ENCODE assay signal across 8 cellular contexts in the genomic region with DNA sequence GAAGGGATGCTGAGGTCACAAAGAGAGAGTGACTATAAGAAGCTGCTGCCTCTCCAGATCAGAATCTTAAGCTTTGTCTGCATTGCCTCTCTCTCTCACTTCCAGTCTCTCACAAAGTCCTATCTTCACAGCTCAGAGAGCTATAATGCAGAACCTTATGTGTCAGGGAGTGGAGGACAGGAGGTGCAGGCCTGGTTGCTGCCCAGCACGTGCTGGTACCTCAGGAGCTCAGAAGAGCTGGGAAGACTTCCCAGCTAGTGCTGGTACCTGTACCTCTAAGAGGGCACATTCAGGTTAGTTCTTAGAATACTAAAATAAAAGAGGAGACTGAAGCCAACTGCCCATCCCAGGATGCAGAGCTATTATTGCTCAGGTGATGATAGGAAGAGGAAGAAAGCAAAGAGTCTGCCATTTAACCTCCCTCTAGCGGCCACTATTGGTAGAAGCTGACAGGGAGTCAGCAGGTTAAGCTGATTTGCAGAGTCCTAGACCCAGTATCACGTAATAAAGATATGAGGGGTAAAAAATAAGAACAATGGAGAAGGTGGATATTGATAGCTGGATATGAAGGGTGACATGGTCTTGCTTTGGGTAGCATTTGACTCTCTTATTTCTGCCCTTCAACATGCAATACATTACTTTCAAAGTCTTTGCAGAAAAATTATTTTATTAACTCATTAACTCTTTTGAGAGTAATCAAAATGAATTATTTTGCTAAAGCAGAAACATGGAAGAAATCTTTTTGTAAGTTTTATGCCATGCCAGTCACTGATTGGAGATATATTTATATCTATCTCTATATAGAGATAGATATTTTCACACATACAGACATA.
DNase-seq lines count a peak whose midpoint lies in the region; ATAC-seq, FAIRE-seq and TF ChIP-seq lines count a peak whose summit lies in the region.

No MANE protein-coding gene starts in this region.

- H3K9me3 Mint-ChIP-seq in CD8-positive, alpha-beta T cell, result peaks cover 3% of the 10 kb centered on the region

- H3K9ac ChIP-seq in OCI-LY1 (ENCODE audit: low read length), result no peak overlapping the region

- intact Hi-C loops in CD8-positive, alpha-beta T cell (cut with DNase I, micrococcal nuclease), result loop anchor here (2.0 to 10.0 kb wide), 6 partner anchors 29 to 361 kb away; a partner anchor contains a TSS

- peak; percentile 78 for ATAC-seq in CD8-positive, alpha-beta T cell
- ATAC-seq in HG03342 (IDR thresholded peaks at IDR 0.05; ENCODE audit: unreplicated experiment), result peak; percentile 88
- ATAC-seq in HG03460 (IDR thresholded peaks at IDR 0.05; ENCODE audit: unreplicated experiment), result no peak

- no peaks in the 10 kb centered on the region for H3K79me2 ChIP-seq in OCI-LY1 (ENCODE audit: insufficient read depth, low read length)

- peaks cover 6% of the 10 kb centered on the region for H3K4me1 ChIP-seq in CD8-positive, alpha-beta T cell (ENCODE audit: insufficient read depth, low read length)
- H3K4me1 ChIP-seq in OCI-LY1 (ENCODE audit: insufficient read depth, low read length, severe bottlenecking), result peaks cover 12% of the 10 kb centered on the region
- H3K4me1 ChIP-seq in small intestine (ENCODE audit: control insufficient read depth in 2 of 2, insufficient read depth in 1 of 2, low read depth in 1 of 2, low read length in 1 of 2), result peaks cover 0 to 5% of the 10 kb centered on the region in 2 donors

- no peaks in the 10 kb centered on the region for H3F3A ChIP-seq in OCI-LY1 (ENCODE audit: insufficient read depth, low read length)

- FAIRE-seq in small intestine (lab: Jason Lieb, UNC), result no peak

- no peak overlapping the region for H3K4me3 ChIP-seq in CD8-positive, alpha-beta T cell (ENCODE audit: low read depth, low read length)
- H3K4me3 ChIP-seq in OCI-LY1 (ENCODE audit: low read depth, low read length, poor library complexity, severe bottlenecking) (no peak overlapping the region), fibroblast of villous mesenchyme (ENCODE audit: low read depth, low read length) (no peak overlapping the region), small intestine (ENCODE audit: low read depth in 1 of 2, low read length in 2 of 2) (no peak overlapping the region)

- H3K4me3 Mint-ChIP-seq in CD8-positive, alpha-beta T cell, result no peak overlapping the region

- no peak overlapping the region for H3K4me2 ChIP-seq in OCI-LY1 (ENCODE audit: low read length)

- 0 out of 2 replicates have a peak overlapping the region, but pooled peaks have one; percentile 82 for H2AFZ ChIP-seq in OCI-LY1 (ENCODE audit: low read length)

- CTCF ChIA-PET in CD8-positive, alpha-beta T cell (lab: Charles Lee), result interaction anchor here (0.7 to 4.2 kb wide), 40 partner anchors 9 to 552 kb away, joined by 3 to 24 read pairs (median 4); a partner anchor contains a TSS

- no peaks in the 10 kb centered on the region for H3K27me3 ChIP-seq in CD8-positive, alpha-beta T cell (ENCODE audit: insufficient read depth, low read length)
- H3K27me3 ChIP-seq in OCI-LY1 (ENCODE audit: insufficient read depth, low read length) (no peaks in the 10 kb centered on the region), small intestine (ENCODE audit: control insufficient read depth in 2 of 2, insufficient read depth in 2 of 2, low read length in 2 of 2) (no peaks in the 10 kb centered on the region)

- POLR2A ChIA-PET in CD8-positive, alpha-beta T cell (lab: Charles Lee), result interaction anchor here (1.0 to 2.6 kb wide), 7 partner anchors 14 to 279 kb away, joined by 3 to 21 read pairs (median 5); a partner anchor contains a TSS

- H4K20me1 ChIP-seq in OCI-LY1 (ENCODE audit: insufficient read depth, low read length), result no peaks in the 10 kb centered on the region

- no peaks in the 10 kb centered on the region for H3K9me2 ChIP-seq in OCI-LY1 (ENCODE audit: low read depth, low read length)

- H3K27ac Mint-ChIP-seq in CD8-positive, alpha-beta T cell, result no peak overlapping the region

- WGBS in small intestine, 3 donors, result 44 to 65% (median 58%) methylated on average over 3 of the region's 3 CpGs

- peak; percentile 58 for TF ChIP-seq CTCF in CD8-positive, alpha-beta T cell (IDR thresholded peaks at IDR 0.05)
- TF ChIP-seq CTCF in OCI-LY1 (IDR thresholded peaks at IDR 0.05; ENCODE audit: low read length) (peak; percentile 90), fibroblast of villous mesenchyme (IDR thresholded peaks at IDR 0.05; ENCODE audit: insufficient read depth, low read depth, low read length) (peak; percentile 73)

- no peaks in the 10 kb centered on the region for H3K27me3 Mint-ChIP-seq in CD8-positive, alpha-beta T cell (ENCODE audit: low read depth)

- H3K36me3 ChIP-seq in CD8-positive, alpha-beta T cell (ENCODE audit: insufficient read depth, low read length), result no peaks in the 10 kb centered on the region
- H3K36me3 ChIP-seq in OCI-LY1 (ENCODE audit: insufficient read depth, low read length) (no peaks in the 10 kb centered on the region), small intestine (ENCODE audit: control insufficient read depth in 2 of 2, insufficient read depth in 2 of 2, low read length in 2 of 2) (no peaks in the 10 kb centered on the region)

- H3K4me1 Mint-ChIP-seq in CD8-positive, alpha-beta T cell (ENCODE audit: low read depth), result peaks cover 16% of the 10 kb centered on the region

- DNase-seq in CD8-positive, alpha-beta T cell, result peak; percentile 18 to 65 (median 53)
- DNase-seq in GM19238 (ENCODE audit: insufficient read length, low spot score) (peak; percentile 15), activated T-cell treated with anti-CD3 and anti-CD28 coated beads for 4 hours (peak; percentile 34), fibroblast of villous mesenchyme (ENCODE audit: low read depth) (peak; percentile 34), small intestine (peak; percentile 75)

- no peaks in the 10 kb centered on the region for H3K36me3 Mint-ChIP-seq in CD8-positive, alpha-beta T cell

- no peak overlapping the region for H3K27ac ChIP-seq in CD8-positive, alpha-beta T cell (ENCODE audit: low read depth, low read length)
- H3K27ac ChIP-seq in OCI-LY1 (ENCODE audit: low read depth, low read length, poor library complexity, severe bottlenecking) (peak overlapping the region; percentile 27), small intestine (ENCODE audit: low read depth in 1 of 2, low read length in 1 of 2) (no peak overlapping the region)

- no peaks in the 10 kb centered on the region for H3K9me3 ChIP-seq in CD8-positive, alpha-beta T cell (ENCODE audit: low read length)
- H3K9me3 ChIP-seq in OCI-LY1 (ENCODE audit: low read length) (no peaks in the 10 kb centered on the region), small intestine (ENCODE audit: control insufficient read depth, low read depth) (no peaks in the 10 kb centered on the region)

Comparison
In these comparisons a context has a peak if more than half of its experiments do, and no peak if none do; other contexts are left out.
1. DNase-seq: peak in every context shown above with its lines; median percentile 75 in small intestine; 53 in CD8-positive, alpha-beta T cell; 34 in activated T-cell treated with anti-CD3 and anti-CD28 coated beads for 4 hours; 34 in fibroblast of villous mesenchyme; 15 in GM19238.